In genomic region chr1:151311589-151312331, GRCh38 we compare ENCODE assay signal across 8 cellular contexts. TPM values are rescaled to one million over a fixed set of nuclear protein-coding genes. Genes with fewer than 3 reads are reported as not detected.
DNase-seq lines count a peak whose midpoint lies in the region; ATAC-seq, FAIRE-seq and TF ChIP-seq lines count a peak whose summit lies in the region.

No MANE protein-coding gene starts in this region.

- peaks cover 63% of the 10 kb centered on the region for H3K4me1 Mint-ChIP-seq in astrocyte (ENCODE audit: low read depth, unreplicated experiment)

- peak overlapping the region; percentile 70 for H3K9ac ChIP-seq in astrocyte (ENCODE audit: low read length)
- no peak overlapping the region for H3K9ac ChIP-seq in MM.1S (ENCODE audit: low read length)

- no peaks in the 10 kb centered on the region for H3K9me2 ChIP-seq in MM.1S (replicated peaks; ENCODE audit: insufficient read depth, low read length)

- H3K4me3 ChIP-seq in astrocyte (ENCODE audit: insufficient read depth, low read depth, low read length) (peak overlapping the region; percentile 1), MM.1S (ENCODE audit: low read length) (no peak overlapping the region)

- peak; percentile 97 for FAIRE-seq in astrocyte (lab: Jason Lieb, UNC)

- no peak for ATAC-seq in HG03457 (IDR thresholded peaks at IDR 0.05; ENCODE audit: unreplicated experiment)

- TF ChIP-seq CTCF in astrocyte (IDR thresholded peaks at IDR 0.05; ENCODE audit: insufficient read depth, low read depth, low read length), result no peak
- no peak for TF ChIP-seq CTCF in MM.1S (IDR thresholded peaks at IDR 0.05; ENCODE audit: low read length)

- H3K79me2 ChIP-seq in astrocyte (ENCODE audit: insufficient read depth, low read length) (peaks cover 58% of the 10 kb centered on the region), MM.1S (ENCODE audit: low read length) (peaks cover 17% of the 10 kb centered on the region; the same call in 1 of the 2 replicates)

- DNase-seq in GOT3 (lab: John Stamatoyannopoulos, UW) (peak; percentile 78), T-helper 1 cell (peak in 3 of 5 donors; percentile 17 to 85 (median 18)), astrocyte (ENCODE audit: low read depth) (peak; percentile 99), islet precursor cell (peak; percentile 99), NAMALWA (ENCODE audit: low spot score) (no peak), MM.1S (no peak)
- DNase-seq in stimulated activated CD4-positive, alpha-beta T cell treated with anti-CD3 and anti-CD28 coated beads, Interleukin-1b, Interleukin-23, amount 100 ng/mL, for 1 hour (ENCODE audit: low read depth in 2 of 2), result peak; percentile 52 to 56

- H3K9me3 ChIP-seq in astrocyte (ENCODE audit: insufficient read depth, low read depth, low read length) (no peaks in the 10 kb centered on the region), MM.1S (replicated peaks; ENCODE audit: insufficient read depth, low read length) (no peaks in the 10 kb centered on the region)

- H3K36me3 ChIP-seq in astrocyte (ENCODE audit: insufficient read depth, low read length) (peaks cover 37% of the 10 kb centered on the region), MM.1S (replicated peaks; ENCODE audit: insufficient read depth, low read length) (peaks cover 3% of the 10 kb centered on the region; the same call in 1 of the 2 replicates)

- peak overlapping the region; percentile 100 for H3K27ac Mint-ChIP-seq in astrocyte (ENCODE audit: unreplicated experiment)

- H3K9me3 Mint-ChIP-seq in astrocyte (ENCODE audit: unreplicated experiment), result no peaks in the 10 kb centered on the region

- H4K20me1 ChIP-seq in astrocyte (ENCODE audit: insufficient read depth, low read length), result peaks cover 45% of the 10 kb centered on the region
- no peaks in the 10 kb centered on the region for H4K20me1 ChIP-seq in MM.1S (ENCODE audit: insufficient read depth, low read length)

- peaks cover 39% of the 10 kb centered on the region for H3K36me3 Mint-ChIP-seq in astrocyte (ENCODE audit: low read depth, unreplicated experiment)

- peak overlapping the region; percentile 70 for H3K4me2 ChIP-seq in astrocyte (ENCODE audit: low read length)
- no peak overlapping the region for H3K4me2 ChIP-seq in MM.1S (ENCODE audit: low read depth, low read length)

- H3K4me3 Mint-ChIP-seq in astrocyte (ENCODE audit: unreplicated experiment), result peak overlapping the region; percentile 64

- peak overlapping the region; percentile 92 for H3K27ac ChIP-seq in astrocyte (ENCODE audit: low read depth, low read length)
- H3K27ac ChIP-seq in MM.1S (ENCODE audit: low read length), result no peak overlapping the region

- H3K27me3 ChIP-seq in astrocyte (ENCODE audit: insufficient read depth, low read length) (no peaks in the 10 kb centered on the region), MM.1S (replicated peaks; ENCODE audit: insufficient read depth, low read length) (no peaks in the 10 kb centered on the region)

- H3K4me1 ChIP-seq in astrocyte (ENCODE audit: insufficient read depth, low read length) (peaks cover 56% of the 10 kb centered on the region), MM.1S (ENCODE audit: low read length) (no peaks in the 10 kb centered on the region)

- H2AFZ ChIP-seq in astrocyte (ENCODE audit: low read depth, low read length) (no peak overlapping the region), MM.1S (ENCODE audit: low read length) (no peak overlapping the region)

- H3F3A ChIP-seq in MM.1S (ENCODE audit: insufficient read depth, low read length), result no peaks in the 10 kb centered on the region

- H3K27me3 Mint-ChIP-seq in astrocyte (ENCODE audit: low read depth, unreplicated experiment), result no peaks in the 10 kb centered on the region

RNA-seq across cellular contexts. Expression of gene PI4KB, which starts 15.5 kb away (rescaled TPM):
- total RNA-seq in astrocyte, result 59.4 and 67.8 TPM in 2 replicates

RNA-seq across cellular contexts. Expression of gene ZNF687, which starts 29.7 kb away (rescaled TPM):
- 15.4 and 19.1 TPM in 2 replicates for total RNA-seq in astrocyte

RNA-seq across cellular contexts. Expression of gene RFX5, which starts 35.3 kb away (rescaled TPM):
- 55.3 and 61.3 TPM in 2 replicates for total RNA-seq in astrocyte

RNA-seq across cellular contexts. Expression of gene PSMD4, which starts 57.2 kb away (rescaled TPM):
- total RNA-seq in astrocyte, result 154 and 171 TPM in 2 replicates

Comparison
In these comparisons a context has a peak if more than half of its experiments do, and no peak if none do; other contexts are left out.
1. DNase-seq: peak in GOT3 (single experiment), T-helper 1 cell (3 of 5), astrocyte (single experiment), islet precursor cell (single experiment) and stimulated activated CD4-positive, alpha-beta T cell treated with anti-CD3 and anti-CD28 coated beads, Interleukin-1b, Interleukin-23, amount 100 ng/mL, for 1 hour (2 of 2); none in NAMALWA (single experiment) and MM.1S (single experiment).